In genomic region chr2:132038179-132038882, GRCh38 we compare ENCODE assay signal across 8 cellular contexts.
DNase-seq lines count a peak whose midpoint lies in the region; ATAC-seq, FAIRE-seq and TF ChIP-seq lines count a peak whose summit lies in the region.

No MANE protein-coding gene starts in this region.

- no TSS peak for BruUV-seq in Panc1 (replicated peaks; lab: Mats Ljungman, UMichigan)

- POLR2A ChIA-PET in activated CD4-positive, alpha-beta T cell treated with anti-CD3 and anti-CD28 coated beads for 36 hours (lab: Charles Lee): no interaction called here
- POLR2A ChIA-PET in Panc1 (lab: Charles Lee): no interaction called here

- H3K36me3 Mint-ChIP-seq in activated CD4-positive, alpha-beta T cell treated with anti-CD3 and anti-CD28 coated beads for 36 hours (ENCODE audit: low read depth): no peaks in the 10 kb centered on the region
- H3K36me3 Mint-ChIP-seq in stimulated activated naive B cell treated with anti-CD40 and anti-IgM and Interleukin-4, amounts not matched to agents 10 μg/mL and 1 μg/mL and 100 μg/mL, for 72 hours: peaks cover 0 to 4% of the 10 kb centered on the region in 2 donors

- no peak; the same call in 1 of the 2 replicates for TF ChIP-seq CTCF in Panc1 (IDR thresholded peaks at IDR 0.05)

- H3K27ac ChIP-seq in Panc1 (ENCODE audit: low read length): no peak overlapping the region

- ATAC-seq in activated CD4-positive, alpha-beta T cell treated with anti-CD3 and anti-CD28 coated beads for 36 hours: no peak
- ATAC-seq in Panc1 (no peak), GM18502 (IDR thresholded peaks at IDR 0.05; ENCODE audit: poor library complexity, unreplicated experiment) (no peak)
- ATAC-seq in stimulated activated naive B cell treated with anti-CD40 and anti-IgM and Interleukin-4, amounts not matched to agents 10 μg/mL and 1 μg/mL and 100 μg/mL, for 72 hours (replicated peaks): no peak

- no peak for FAIRE-seq in GM12891 (lab: Jason Lieb, UNC)

- no peak overlapping the region for H3K27ac Mint-ChIP-seq in activated CD4-positive, alpha-beta T cell treated with anti-CD3 and anti-CD28 coated beads for 36 hours
- peak overlapping the region; percentile 52 for H3K27ac Mint-ChIP-seq in stimulated activated naive B cell treated with anti-CD40 and anti-IgM and Interleukin-4, amounts not matched to agents 10 μg/mL and 1 μg/mL and 100 μg/mL, for 72 hours

- no peaks in the 10 kb centered on the region for H3K4me1 ChIP-seq in Panc1 (ENCODE audit: control insufficient read depth, insufficient read depth, low read length)

- peaks cover 8% of the 10 kb centered on the region for H3K27me3 ChIP-seq in Panc1 (ENCODE audit: control insufficient read depth, insufficient read depth, low read length)

- H3K36me3 ChIP-seq in Panc1 (ENCODE audit: control insufficient read depth, insufficient read depth, low read length): no peaks in the 10 kb centered on the region

- peaks cover 27% of the 10 kb centered on the region for H3K27me3 Mint-ChIP-seq in activated CD4-positive, alpha-beta T cell treated with anti-CD3 and anti-CD28 coated beads for 36 hours
- H3K27me3 Mint-ChIP-seq in stimulated activated naive B cell treated with anti-CD40 and anti-IgM and Interleukin-4, amounts not matched to agents 10 μg/mL and 1 μg/mL and 100 μg/mL, for 72 hours: peaks cover 32 to 43% of the 10 kb centered on the region in 2 donors

- no peaks in the 10 kb centered on the region for H3K9me3 ChIP-seq in Panc1 (ENCODE audit: control insufficient read depth, insufficient read depth, low read depth, low read length)

- in situ Hi-C loops in Panc1 (cut with HindIII; ENCODE audit: low pct_unique_long_range_greater_than_20kb, low sequenced_read_pairs): no loop called here

- H3K4me1 Mint-ChIP-seq in activated CD4-positive, alpha-beta T cell treated with anti-CD3 and anti-CD28 coated beads for 36 hours: peaks cover 7% of the 10 kb centered on the region
- peaks cover 0 to 13% of the 10 kb centered on the region in 2 donors for H3K4me1 Mint-ChIP-seq in stimulated activated naive B cell treated with anti-CD40 and anti-IgM and Interleukin-4, amounts not matched to agents 10 μg/mL and 1 μg/mL and 100 μg/mL, for 72 hours

- CTCF ChIA-PET in activated CD4-positive, alpha-beta T cell treated with anti-CD3 and anti-CD28 coated beads for 36 hours (lab: Charles Lee): interaction anchor here (0.7 kb wide), 1 partner anchor 1339 kb away, joined by 3 read pairs; no protein-coding TSS in a partner anchor
- CTCF ChIA-PET in Panc1 (lab: Charles Lee): no interaction called here

- peaks cover 2% of the 10 kb centered on the region for H3K9me3 Mint-ChIP-seq in activated CD4-positive, alpha-beta T cell treated with anti-CD3 and anti-CD28 coated beads for 36 hours (ENCODE audit: low read depth)
- H3K9me3 Mint-ChIP-seq in stimulated activated naive B cell treated with anti-CD40 and anti-IgM and Interleukin-4, amounts not matched to agents 10 μg/mL and 1 μg/mL and 100 μg/mL, for 72 hours: peaks cover 0 to 4% of the 10 kb centered on the region in 2 donors

- peak; percentile 13 for DNase-seq in activated CD4-positive, alpha-beta T cell treated with anti-CD3 and anti-CD28 coated beads for 36 hours
- DNase-seq in activated CD4-positive, alpha-beta T cell treated with anti-CD3 and anti-CD28 coated beads, Interleukin-2, amount 50 U/mL, for 4 hours: no peak
- no peak for DNase-seq in Panc1 (ENCODE audit: low read depth, low spot score)
- no peak for DNase-seq in stimulated activated naive B cell treated with anti-CD40 and anti-IgM and Interleukin-4, amounts not matched to agents 10 μg/mL and 1 μg/mL and 100 μg/mL, for 72 hours
- DNase-seq in mucosa of gallbladder (ENCODE audit: low spot score): no peak
- DNase-seq in GM12891 (ENCODE audit: insufficient read length, low spot score): no peak

- peak overlapping the region; percentile 60 for H3K4me3 Mint-ChIP-seq in activated CD4-positive, alpha-beta T cell treated with anti-CD3 and anti-CD28 coated beads for 36 hours
- H3K4me3 Mint-ChIP-seq in stimulated activated naive B cell treated with anti-CD40 and anti-IgM and Interleukin-4, amounts not matched to agents 10 μg/mL and 1 μg/mL and 100 μg/mL, for 72 hours: peak overlapping the region; percentile 82 to 89

- intact Hi-C loops in activated CD4-positive, alpha-beta T cell treated with anti-CD3 and anti-CD28 coated beads for 36 hours (cut with DNase I, micrococcal nuclease): no loop called here
- intact Hi-C loops in Panc1 (cut with micrococcal nuclease; ENCODE audit: unreplicated experiment): no loop called here

- no peak for TF ChIP-seq POLR2A in GM12891 (IDR thresholded peaks at IDR 0.05; ENCODE audit: low read depth, low read length)

- H3K4me3 ChIP-seq in Panc1 (ENCODE audit: low read depth in 2 of 2, low read length in 2 of 2) (peak overlapping the region; percentile 42), iPS-11a (ENCODE audit: low read depth, low read length) (peak overlapping the region; percentile 43)

TF ChIP-seq in GM12891, 5 proteins besides CTCF, POLR2A, EP300 and RAD21:
- TF ChIP-seq POU2F2 (IDR thresholded peaks at IDR 0.05; ENCODE audit: low read depth, low read length): no peak
- no peak for TF ChIP-seq SPI1 (IDR thresholded peaks at IDR 0.05; ENCODE audit: low read depth, low read length)
- no peak for TF ChIP-seq TAF1 (IDR thresholded peaks at IDR 0.05; ENCODE audit: low read depth, low read length)
- no peak for TF ChIP-seq PAX5 (IDR thresholded peaks at IDR 0.05; ENCODE audit: insufficient read depth, low read length, severe bottlenecking)
- TF ChIP-seq POLR2AphosphoS5 (IDR thresholded peaks at IDR 0.05; ENCODE audit: low read depth, low read length): no peak
TF ChIP-seq in GM12891: peak in this region for 0.
